In genomic region chr2:79770926-79771325, GRCh38 we compare ENCODE assay signal across 24 cellular contexts.
DNase-seq lines count a peak whose midpoint lies in the region; ATAC-seq lines count a peak whose summit lies in the region.
"Had no signal": no experiment of that assay in that cellular context is flagged by ENCODE, and none has a peak within 500 bp of the region (broad histone marks: within the 10 kb centered on the region; RNA-seq: fewer than 3 reads in every experiment).

No MANE protein-coding gene starts in this region.

- DNase-seq in SK-MEL-5 (ENCODE audit: low read depth, low spot score) = peak; percentile 8
- DNase-seq in foreskin melanocyte = peak; percentile 11
- peak; percentile 24 for DNase-seq in medulla oblongata (ENCODE audit: extremely low spot score)
- DNase-seq in substantia nigra (lab: John Stamatoyannopoulos, UW) = no peak
- DNase-seq in retina = no peak
- no peak for DNase-seq in T-helper 17 cell
- no peak for DNase-seq in activated T-cell treated with anti-CD3 and anti-CD28 coated beads, Interleukin-2, amount 50 U/mL, for 48 hours
- DNase-seq: 8988T; ACHN; AML-193; BE2C; Calu3; CD4-positive, alpha-beta T cell; CD8-positive, alpha-beta memory T cell; COR-L47; DMS53; DMS79 treated with DMSO at 0.1 percent for 48 hours; GF-D8; GM23248; H7; HCEC 1CT had no signal

- H3K4me1 Mint-ChIP-seq in T-helper 17 cell = no peaks in the 10 kb centered on the region
- H3K4me1 Mint-ChIP-seq: CD14-positive monocyte; CD8-positive, alpha-beta memory T cell had no signal

- in situ Hi-C loops in SK-MEL-5 (cut with HindIII; ENCODE audit: low pct_unique_long_range_greater_than_20kb, low sequenced_read_pairs) = no loop called here

- no peaks in the 10 kb centered on the region for H3K27me3 Mint-ChIP-seq in T-helper 17 cell
- H3K27me3 Mint-ChIP-seq: CD4-positive, alpha-beta T cell; CD8-positive, alpha-beta memory T cell had no signal

- no peaks in the 10 kb centered on the region for H3K36me3 Mint-ChIP-seq in T-helper 17 cell (ENCODE audit: low read depth)
- H3K36me3 Mint-ChIP-seq: CD14-positive monocyte; CD8-positive, alpha-beta memory T cell had no signal

- H3K9me3 ChIP-seq in T-helper 17 cell (ENCODE audit: control insufficient read depth, low read length, poor library complexity, severe bottlenecking) = no peaks in the 10 kb centered on the region
- H3K9me3 ChIP-seq: BE2C; BLaER1 treated with 17β-estradiol and CSF1 and Interleukin-3, amounts not matched to agents 10 nM and 100 nM had no signal

- H3K4me3 Mint-ChIP-seq in T-helper 17 cell = no peak overlapping the region
- H3K4me3 Mint-ChIP-seq: CD14-positive monocyte; CD4-positive, alpha-beta T cell; CD8-positive, alpha-beta memory T cell had no signal

- H3K27ac ChIP-seq in substantia nigra (ENCODE audit: low read depth, low read length, poor library complexity, severe bottlenecking) = peak overlapping the region; percentile 65
- H3K27ac ChIP-seq: A549; BLaER1 treated with 17β-estradiol and CSF1 and Interleukin-3, amounts not matched to agents 10 nM and 100 nM; GM23248 had no signal

- no peak overlapping the region for H3K27ac Mint-ChIP-seq in T-helper 17 cell
- H3K27ac Mint-ChIP-seq: CD14-positive monocyte; CD4-positive, alpha-beta T cell; CD8-positive, alpha-beta memory T cell had no signal

- no peak for ATAC-seq in T-helper 17 cell
- ATAC-seq: A549 had no signal

Comparison
In these comparisons a context has a peak if more than half of its experiments do, and no peak if none do; other contexts are left out.
1. DNase-seq: peak in SK-MEL-5 (single experiment), foreskin melanocyte (single experiment) and medulla oblongata (single experiment); none in substantia nigra (0 of 49), retina (single experiment), T-helper 17 cell (0 of 3) and activated T-cell treated with anti-CD3 and anti-CD28 coated beads, Interleukin-2, amount 50 U/mL, for 48 hours (0 of 2).